In genomic region chr15:71220828-71221227, GRCh38 we compare ENCODE assay signal across 9 cellular contexts.
"Had no signal": no experiment of that assay in that cellular context is flagged by ENCODE, and none has a peak within 500 bp of the region (broad histone marks: within the 10 kb centered on the region; RNA-seq: fewer than 3 reads in every experiment).

No MANE protein-coding gene starts in this region.

- H3K9me3 Mint-ChIP-seq: HFFc6 had no signal

- H2AFZ ChIP-seq: GM23248 had no signal

- DNase-seq: GM23248, GOT3, H7, HFFc6 had no signal

- H3K4me3 Mint-ChIP-seq: HFFc6 had no signal

- ATAC-seq: HCT116, HepG2, K562 had no signal

- H3K27ac ChIP-seq: HL-60 had no signal

- H3K27ac Mint-ChIP-seq: HFFc6 had no signal

- H3K36me3 ChIP-seq: HAP-1 had no signal

- H3K4me3 ChIP-seq: GM23248, HAP-1, K562 had no signal
